In genomic region chr20:57609842-57610167, GRCh38 we compare ENCODE assay signal across 25 cellular contexts. TPM values are rescaled to one million over a fixed set of nuclear protein-coding genes. Genes with fewer than 3 reads are reported as not detected.
DNase-seq lines count a peak whose midpoint lies in the region; ATAC-seq, FAIRE-seq and TF ChIP-seq lines count a peak whose summit lies in the region.
"Had no signal": no experiment of that assay in that cellular context is flagged by ENCODE, and none has a peak within 500 bp of the region (broad histone marks: within the 10 kb centered on the region; RNA-seq: fewer than 3 reads in every experiment).

No MANE protein-coding gene starts in this region.

- H3K79me2 ChIP-seq in Loucy (ENCODE audit: insufficient read depth, low read length) (no peaks in the 10 kb centered on the region), H1 (ENCODE audit: control insufficient read depth in 1 of 2, insufficient read depth in 2 of 2, low read length in 2 of 2) (no peaks in the 10 kb centered on the region)

- H3F3A ChIP-seq in Loucy (ENCODE audit: low read depth), result no peaks in the 10 kb centered on the region

- peak; percentile 12 to 18; a peak in 2 of 4 replicates for TF ChIP-seq RAD21 in H1 (IDR thresholded peaks at IDR 0.05 in 1 of 2, conservative IDR thresholded peaks at IDR 0.05 in 1 of 2; ENCODE audit: low read depth in 2 of 2, low read length in 2 of 2)

- no peak overlapping the region for H3K4me3 ChIP-seq in Loucy (ENCODE audit: low read length, poor library complexity, severe bottlenecking)
- H3K4me3 ChIP-seq in H1 (ENCODE audit: extremely low read depth in 1 of 4, insufficient read depth in 2 of 4, low read depth in 3 of 4, low read length in 4 of 4), result no peak overlapping the region
- H3K4me3 ChIP-seq in HAP-1, result no peak overlapping the region
- H3K4me3 ChIP-seq in esophagus muscularis mucosa, result no peak overlapping the region
- H3K4me3 ChIP-seq: breast epithelium, gastroesophageal sphincter, mucosa of descending colon, testis had no signal

- H3K27me3 ChIP-seq in Loucy (ENCODE audit: insufficient read depth, low read length, poor library complexity, severe bottlenecking) (no peaks in the 10 kb centered on the region), H1 (replicated peaks in 1 of 4; ENCODE audit: control insufficient read depth in 3 of 4, extremely low read depth in 1 of 4, insufficient read depth in 3 of 4, low read length in 3 of 4) (no peaks in the 10 kb centered on the region), HAP-1 (ENCODE audit: low read depth) (no peaks in the 10 kb centered on the region; the same call in 1 of the 2 replicates), esophagus muscularis mucosa (peaks cover 0 to 40% (median 0%) of the 10 kb centered on the region in 4 donors)
- H3K27me3 ChIP-seq: breast epithelium, neutrophil, testis had no signal

- CTCF ChIA-PET in H1 (lab: Charles Lee; ENCODE audit: partially characterized antibody), result interaction anchor here (0.7 to 3.8 kb wide), 12 partner anchors 8 to 601 kb away, joined by 3 to 23 read pairs (median 4); partner anchors contain the start of gene ZBP1

- H3K9me3 ChIP-seq in Loucy (ENCODE audit: insufficient read depth, low read depth, low read length), result no peaks in the 10 kb centered on the region
- H3K9me3 ChIP-seq in H1 (ENCODE audit: insufficient read depth in 2 of 2, low read depth in 1 of 2, low read length in 1 of 2), result no peaks in the 10 kb centered on the region
- H3K9me3 ChIP-seq in HAP-1, result no peaks in the 10 kb centered on the region
- H3K9me3 ChIP-seq in esophagus muscularis mucosa, result no peaks in the 10 kb centered on the region
- H3K9me3 ChIP-seq: breast epithelium, gastroesophageal sphincter, mucosa of descending colon, neutrophil, testis had no signal

- no peak overlapping the region for H3K56ac ChIP-seq in H1 (replicated peaks; ENCODE audit: insufficient read length, low read depth, low read length)

- no peak overlapping the region for H2BK15ac ChIP-seq in H1 (ENCODE audit: low read length)

- no peak overlapping the region for H3K23ac ChIP-seq in H1 (ENCODE audit: insufficient read length)

- POLR2A ChIA-PET in activated naive CD8-positive, alpha-beta T cell treated with anti-CD3 and anti-CD28 coated beads, Interleukin-2, amount 10 ng/mL, durations not matched to agents 7 days and 5 days (lab: Charles Lee), result interaction anchor here (1.5 kb wide), 1 partner anchor 9 kb away, joined by 3 read pairs; no protein-coding TSS in a partner anchor
- POLR2A ChIA-PET in H1 (lab: Charles Lee; ENCODE audit: partially characterized antibody), result interaction anchor here (1.6 kb wide), 1 partner anchor 101 kb away, joined by 3 read pairs; the partner anchor contains the start of gene PMEPA1

- no peaks in the 10 kb centered on the region for H3K27me3 Mint-ChIP-seq in activated naive CD8-positive, alpha-beta T cell treated with anti-CD3 and anti-CD28 coated beads, Interleukin-2, amount 10 ng/mL, durations not matched to agents 7 days and 5 days
- no peaks in the 10 kb centered on the region for H3K27me3 Mint-ChIP-seq in activated naive CD8-positive, alpha-beta T cell treated with anti-CD3 and anti-CD28 coated beads, Interleukin-2, amount 50 U/mL, for 24 hours
- H3K27me3 Mint-ChIP-seq: activated naive CD8-positive, alpha-beta T cell had no signal

- DNase-seq in activated naive CD8-positive, alpha-beta T cell treated with anti-CD3 and anti-CD28 coated beads, Interleukin-2, amount 10 ng/mL, durations not matched to agents 7 days and 5 days, result peak; percentile 15
- DNase-seq in activated naive CD8-positive, alpha-beta T cell treated with anti-CD3 and anti-CD28 coated beads, Interleukin-2, amount 50 U/mL, for 24 hours, result no peak
- DNase-seq in H1 (ENCODE audit: low read depth in 1 of 2, low spot score in 2 of 2) (no peak), MV-4-11 (lab: John Stamatoyannopoulos, UW) (no peak), GM03348 (ENCODE audit: low spot score) (no peak), HAP-1 (ENCODE audit: low spot score in 2 of 2) (no peak), esophagus muscularis mucosa (ENCODE audit: extremely low spot score) (no peak)
- DNase-seq: ACHN; activated CD4-positive, alpha-beta memory T cell treated with anti-CD3 and anti-CD28 coated beads, Interleukin-2, amount 10 ng/mL, durations not matched to agents 7 days and 5 days; activated T-cell treated with anti-CD3 and anti-CD28 coated beads, Interleukin-2, amount 50 U/mL, for 48 hours; EL; Kasumi-1; NCI-H146; Right ventricle myocardium superior; testis had no signal

- H3K36me3 ChIP-seq in Loucy (ENCODE audit: insufficient read depth, low read length) (no peaks in the 10 kb centered on the region), H1 (ENCODE audit: control insufficient read depth in 2 of 4, insufficient read depth in 4 of 4, low read length in 3 of 4) (no peaks in the 10 kb centered on the region), HAP-1 (replicated peaks) (no peaks in the 10 kb centered on the region), esophagus muscularis mucosa (no peaks in the 10 kb centered on the region)
- H3K36me3 ChIP-seq: breast epithelium, gastroesophageal sphincter had no signal

- ATAC-seq in activated naive CD8-positive, alpha-beta T cell treated with anti-CD3 and anti-CD28 coated beads, Interleukin-2, amount 10 ng/mL, durations not matched to agents 7 days and 5 days (ENCODE audit: low read depth), result no peak
- ATAC-seq in activated naive CD8-positive, alpha-beta T cell treated with anti-CD3 and anti-CD28 coated beads, Interleukin-2, amount 50 U/mL, for 24 hours, result no peak
- ATAC-seq: gastroesophageal sphincter, mucosa of descending colon had no signal

- no peak overlapping the region for H2BK5ac ChIP-seq in H1 (ENCODE audit: low read depth, low read length)

- H3K9me2 ChIP-seq in Loucy (replicated peaks; ENCODE audit: low read depth, low read length), result no peaks in the 10 kb centered on the region

- in situ Hi-C loops in HAP-1 (cut with MboI; ENCODE audit: low sequenced_read_pairs), result no loop called here

- no peak overlapping the region for H2BK20ac ChIP-seq in H1 (ENCODE audit: low read length)

- no peaks in the 10 kb centered on the region for H4K20me1 ChIP-seq in Loucy (ENCODE audit: insufficient read depth, low read length, poor library complexity, severe bottlenecking)
- no peaks in the 10 kb centered on the region for H4K20me1 ChIP-seq in H1 (replicated peaks in 1 of 2; ENCODE audit: control insufficient read depth in 1 of 2, insufficient read depth in 2 of 2, low read length in 2 of 2)

- H2AK5ac ChIP-seq in H1 (ENCODE audit: low read depth, low read length), result no peak overlapping the region

- H2BK12ac ChIP-seq in H1 (ENCODE audit: low read depth, low read length), result no peak overlapping the region

- no peaks in the 10 kb centered on the region for H3K4me1 ChIP-seq in Loucy (ENCODE audit: insufficient read depth, low read length, poor library complexity, severe bottlenecking)
- peaks cover 0 to 1% (median 0%) of the 10 kb centered on the region in 4 experiments; a peak in 1 of 7 replicates for H3K4me1 ChIP-seq in H1 (replicated peaks in 1 of 4; ENCODE audit: control insufficient read depth in 3 of 4, insufficient read depth in 4 of 4, low read length in 3 of 4)
- no peaks in the 10 kb centered on the region for H3K4me1 ChIP-seq in HAP-1
- H3K4me1 ChIP-seq in esophagus muscularis mucosa, result no peaks in the 10 kb centered on the region
- H3K4me1 ChIP-seq: breast epithelium, gastroesophageal sphincter, testis had no signal

- TF ChIP-seq CTCF in Loucy (conservative IDR thresholded peaks at IDR 0.05; ENCODE audit: low read length), result peak; percentile 27; the same call in 1 of the 2 replicates
- TF ChIP-seq CTCF in H1 (IDR thresholded peaks at IDR 0.05; ENCODE audit: control extremely low read depth in 1 of 3, insufficient read depth in 1 of 3, low read depth in 1 of 3, low read length in 3 of 3), result peak in 2 of 3 experiments; percentile 9 to 38; a peak in 3 of 4 replicates
- TF ChIP-seq CTCF in esophagus muscularis mucosa (IDR thresholded peaks at IDR 0.05), result no peak

- H3K4me1 Mint-ChIP-seq in activated naive CD8-positive, alpha-beta T cell treated with anti-CD3 and anti-CD28 coated beads, Interleukin-2, amount 10 ng/mL, durations not matched to agents 7 days and 5 days, result peaks cover 6% of the 10 kb centered on the region
- H3K4me1 Mint-ChIP-seq in activated naive CD8-positive, alpha-beta T cell treated with anti-CD3 and anti-CD28 coated beads, Interleukin-2, amount 50 U/mL, for 24 hours, result peaks cover 15% of the 10 kb centered on the region

- H2BK120ac ChIP-seq in H1 (replicated peaks; ENCODE audit: low read depth, low read length), result no peak overlapping the region

- TF ChIP-seq POLR2A in H1 (IDR thresholded peaks at IDR 0.05; ENCODE audit: control extremely low read depth in 1 of 2, low read depth in 2 of 2, low read length in 2 of 2) (no peak), esophagus muscularis mucosa (IDR thresholded peaks at IDR 0.05; ENCODE audit: low read depth) (no peak)

- H3K79me1 ChIP-seq in H1 (ENCODE audit: low read depth, low read length), result no peaks in the 10 kb centered on the region

- no peak overlapping the region for H3K4ac ChIP-seq in H1 (replicated peaks; ENCODE audit: insufficient read length, low read depth, low read length)

- no peak overlapping the region for H3K9ac ChIP-seq in Loucy (ENCODE audit: low read depth, low read length, poor library complexity, severe bottlenecking)
- no peak overlapping the region for H3K9ac ChIP-seq in H1 (replicated peaks in 1 of 4; ENCODE audit: extremely low read depth in 1 of 4, low read depth in 3 of 4, low read length in 3 of 4)

- no peak overlapping the region for H3K4me3 Mint-ChIP-seq in activated naive CD8-positive, alpha-beta T cell treated with anti-CD3 and anti-CD28 coated beads, Interleukin-2, amount 10 ng/mL, durations not matched to agents 7 days and 5 days
- H3K4me3 Mint-ChIP-seq in activated naive CD8-positive, alpha-beta T cell treated with anti-CD3 and anti-CD28 coated beads, Interleukin-2, amount 50 U/mL, for 24 hours, result no peak overlapping the region
- H3K4me3 Mint-ChIP-seq: activated CD4-positive, alpha-beta memory T cell treated with anti-CD3 and anti-CD28 coated beads, Interleukin-2, amount 10 ng/mL, durations not matched to agents 7 days and 5 days; activated naive CD8-positive, alpha-beta T cell had no signal

- no peak overlapping the region for H4K5ac ChIP-seq in H1 (ENCODE audit: insufficient read length, low read depth, low read length)

- no peaks in the 10 kb centered on the region for H3K23me2 ChIP-seq in H1 (ENCODE audit: low read depth, low read length)

- no peak overlapping the region for H3K4me2 ChIP-seq in Loucy (ENCODE audit: low read depth, low read length, poor library complexity, severe bottlenecking)
- H3K4me2 ChIP-seq in H1 (ENCODE audit: insufficient read depth in 1 of 2, low read depth in 2 of 2, low read length in 2 of 2), result no peak overlapping the region

- H2AFZ ChIP-seq in Loucy (ENCODE audit: low read length) (no peak overlapping the region), H1 (ENCODE audit: low read length) (0 out of 2 replicates have a peak overlapping the region, but pooled peaks have one; percentile 21)

- H4K8ac ChIP-seq in H1 (ENCODE audit: extremely low read depth, insufficient read depth, low read length), result no peak overlapping the region; the same call in 1 of the 2 replicates

- H3K27ac ChIP-seq in H1 (ENCODE audit: low read depth, low read length) (no peak overlapping the region), esophagus muscularis mucosa (replicated peaks in 1 of 4) (no peak overlapping the region)
- H3K27ac ChIP-seq: breast epithelium, gastroesophageal sphincter, neutrophil, testis, VCaP had no signal

- WGBS in H1 (ENCODE audit: extremely low coverage in 1 of 2, insufficient coverage in 1 of 2, insufficient read length in 1 of 2, insufficient replicate concordance in 2 of 2, low coverage in 1 of 2, low lambda C conversion rate in 2 of 2, missing lambda C conversion rate in 1 of 2), 2 experiments, result 88% methylated on average over 8 of the region's 8 CpGs; no CpG with 5 or more reads in 1 of the 2 experiments
- 90% methylated on average over 8 of the region's 8 CpGs for WGBS in esophagus muscularis mucosa

- H3K14ac ChIP-seq in H1 (ENCODE audit: insufficient read length), result no peak overlapping the region

- peaks cover 22% of the 10 kb centered on the region for H3K36me3 Mint-ChIP-seq in activated naive CD8-positive, alpha-beta T cell treated with anti-CD3 and anti-CD28 coated beads, Interleukin-2, amount 10 ng/mL, durations not matched to agents 7 days and 5 days
- H3K36me3 Mint-ChIP-seq in activated naive CD8-positive, alpha-beta T cell treated with anti-CD3 and anti-CD28 coated beads, Interleukin-2, amount 50 U/mL, for 24 hours (ENCODE audit: low read depth), result peaks cover 6% of the 10 kb centered on the region

- H3K18ac ChIP-seq in H1 (ENCODE audit: extremely low read depth, low read length), result no peak overlapping the region

- FAIRE-seq in H1 (lab: Jason Lieb, UNC), result no peak

- intact Hi-C loops in esophagus muscularis mucosa (cut with DNase I), result no loop called here

- TF ChIP-seq EP300 in H1 (IDR thresholded peaks at IDR 0.05; ENCODE audit: borderline replicate concordance in 1 of 2, low read depth in 2 of 2, low read length in 2 of 2) (no peak), esophagus muscularis mucosa (IDR thresholded peaks at IDR 0.05) (no peak)

- H3K27ac Mint-ChIP-seq in activated naive CD8-positive, alpha-beta T cell treated with anti-CD3 and anti-CD28 coated beads, Interleukin-2, amount 10 ng/mL, durations not matched to agents 7 days and 5 days, result no peak overlapping the region
- no peak overlapping the region for H3K27ac Mint-ChIP-seq in activated naive CD8-positive, alpha-beta T cell treated with anti-CD3 and anti-CD28 coated beads, Interleukin-2, amount 50 U/mL, for 24 hours
- H3K27ac Mint-ChIP-seq: activated CD4-positive, alpha-beta memory T cell treated with anti-CD3 and anti-CD28 coated beads, Interleukin-2, amount 10 ng/mL, durations not matched to agents 7 days and 5 days; activated naive CD8-positive, alpha-beta T cell had no signal

- no peak overlapping the region for H4K91ac ChIP-seq in H1 (replicated peaks; ENCODE audit: insufficient read length, low read length)

- no peaks in the 10 kb centered on the region for H3K9me3 Mint-ChIP-seq in activated naive CD8-positive, alpha-beta T cell treated with anti-CD3 and anti-CD28 coated beads, Interleukin-2, amount 10 ng/mL, durations not matched to agents 7 days and 5 days
- no peaks in the 10 kb centered on the region for H3K9me3 Mint-ChIP-seq in activated naive CD8-positive, alpha-beta T cell treated with anti-CD3 and anti-CD28 coated beads, Interleukin-2, amount 50 U/mL, for 24 hours
- H3K9me3 Mint-ChIP-seq: activated CD4-positive, alpha-beta memory T cell treated with anti-CD3 and anti-CD28 coated beads, Interleukin-2, amount 10 ng/mL, durations not matched to agents 7 days and 5 days had no signal

RNA-seq across cellular contexts. Expression of gene ZBP1, which starts 10.4 kb away (rescaled TPM):
- 10 to 100 TPM; 27.5 to 28.5 TPM for total RNA-seq in activated naive CD8-positive, alpha-beta T cell treated with anti-CD3 and anti-CD28 coated beads, Interleukin-2, amount 10 ng/mL, durations not matched to agents 7 days and 5 days
- total RNA-seq in H1 (2021; fragmentation: NEBNext Ultra II Directional; extraction: Animal tissue kit (Norgen Biotek cat#: 25700)), result not detected in 2 replicates
- not detected in 2 replicates for polyA plus RNA-seq in H1 (2011; rRNA removed)
- polyA plus RNA-seq in H1 (2011; cell fraction: cytosol; rRNA removed), result not detected
- polyA plus RNA-seq in H1 (2011; cell fraction: nucleus; rRNA removed), result not detected
- polyA plus RNA-seq in H1 (2012, experiment 1 of 2), result not detected in 4 replicates
- polyA plus RNA-seq in H1 (2012, experiment 2 of 2), result not detected
- polyA plus RNA-seq in H1 (2013, experiment 1 of 2), result not detected
- polyA plus RNA-seq in H1 (2013, experiment 2 of 2), result not detected
- polyA minus RNA-seq in H1 (2011; rRNA and poly(A)+ RNA removed), result not detected in 2 replicates
- polyA minus RNA-seq in H1 (2011; cell fraction: cytosol; rRNA and poly(A)+ RNA removed), result not detected
- polyA minus RNA-seq in H1 (2011; cell fraction: nucleus; rRNA and poly(A)+ RNA removed), result not detected
- total RNA-seq in esophagus muscularis mucosa, result under 1 TPM in 2 of 4 donors, not detected in 2; 0.33 to 0.75 TPM
- total RNA-seq: dermis microvascular lymphatic vessel endothelial cell, renal cortical epithelial cell, Right ventricle myocardium superior had no signal

RNA-seq across cellular contexts. Expression of gene PCK1, which starts 48.9 kb away (rescaled TPM):
- total RNA-seq in activated naive CD8-positive, alpha-beta T cell treated with anti-CD3 and anti-CD28 coated beads, Interleukin-2, amount 10 ng/mL, durations not matched to agents 7 days and 5 days, result not detected
- total RNA-seq in H1 (2021; fragmentation: NEBNext Ultra II Directional; extraction: Animal tissue kit (Norgen Biotek cat#: 25700)), result not detected in 2 replicates
- polyA plus RNA-seq in H1 (2011; rRNA removed), result not detected in 2 replicates
- 0.05 TPM for polyA plus RNA-seq in H1 (2011; cell fraction: cytosol; rRNA removed)
- polyA plus RNA-seq in H1 (2011; cell fraction: nucleus; rRNA removed), result 0.09 TPM
- polyA plus RNA-seq in H1 (2012, experiment 1 of 2), result not detected in 4 replicates
- not detected for polyA plus RNA-seq in H1 (2012, experiment 2 of 2)
- polyA plus RNA-seq in H1 (2013, experiment 1 of 2), result not detected
- polyA plus RNA-seq in H1 (2013, experiment 2 of 2), result not detected
- polyA minus RNA-seq in H1 (2011; rRNA and poly(A)+ RNA removed), result not detected in 2 replicates
- polyA minus RNA-seq in H1 (2011; cell fraction: cytosol; rRNA and poly(A)+ RNA removed), result not detected
- not detected for polyA minus RNA-seq in H1 (2011; cell fraction: nucleus; rRNA and poly(A)+ RNA removed)
- total RNA-seq in esophagus muscularis mucosa, result under 1 TPM in 3 of 4 donors, not detected in 1; under 0.01 to 0.63 (median 0.06) TPM
- total RNA-seq: activated CD4-positive, alpha-beta memory T cell treated with anti-CD3 and anti-CD28 coated beads, Interleukin-2, amount 10 ng/mL, durations not matched to agents 7 days and 5 days; dermis microvascular lymphatic vessel endothelial cell; T-helper 1 cell treated with Interleukin-12 subunit alpha and Interleukin-12 subunit beta and Interleukin-4 antibody, amounts not matched to agents 30 ng/mL and 1 ng/mL, for 36 hours had no signal

Comparison
In these comparisons a context has a peak if more than half of its experiments do, and no peak if none do; other contexts are left out.
1. CTCF ChIP-seq: peak in Loucy (single experiment) and H1 (2 of 3); none in esophagus muscularis mucosa (0 of 3).
2. RNA of gene ZBP1, which starts 10.4 kb away (total RNA-seq): 27.5 to 28.5 TPM in activated naive CD8-positive, alpha-beta T cell treated with anti-CD3 and anti-CD28 coated beads, Interleukin-2, amount 10 ng/mL, durations not matched to agents 7 days and 5 days; 0.33 to 0.75 TPM in esophagus muscularis mucosa and not detected in H1; every median in the first group is over 10 times any median in the second.